In genomic region chr20:50415516-50416268, GRCh38 we compare ENCODE assay signal across 8 cellular contexts.
DNase-seq lines count a peak whose midpoint lies in the region; ATAC-seq and TF ChIP-seq lines count a peak whose summit lies in the region.

No MANE protein-coding gene starts in this region.

- no peaks in the 10 kb centered on the region for H3K27me3 ChIP-seq in Caco-2 (replicated peaks; ENCODE audit: control insufficient read depth, insufficient read depth, low read length)
- H3K27me3 ChIP-seq in parathyroid adenoma (ENCODE audit: control insufficient read depth, insufficient read depth, low read length), result no peaks in the 10 kb centered on the region
- H3K27me3 ChIP-seq in smooth muscle cell (ENCODE audit: low read depth), result no peaks in the 10 kb centered on the region

- H4K20me1 ChIP-seq in smooth muscle cell (ENCODE audit: low read depth), result no peaks in the 10 kb centered on the region

- H3K79me2 ChIP-seq in parathyroid adenoma (no peaks in the 10 kb centered on the region), smooth muscle cell (ENCODE audit: low read depth) (no peaks in the 10 kb centered on the region)

- TF ChIP-seq CTCF in Caco-2 (IDR thresholded peaks at IDR 0.05; ENCODE audit: insufficient read depth in 1 of 2, low read depth in 1 of 2, low read length in 1 of 2, severe bottlenecking in 1 of 2, unreplicated experiment in 1 of 2), result no peak
- TF ChIP-seq CTCF in VCaP (conservative IDR thresholded peaks at IDR 0.05), result no peak
- no peak for TF ChIP-seq CTCF in parathyroid adenoma (IDR thresholded peaks at IDR 0.05)
- no peak for TF ChIP-seq CTCF in smooth muscle cell (IDR thresholded peaks at IDR 0.05; ENCODE audit: borderline replicate concordance, insufficient read depth, poor library complexity, severe bottlenecking)

- peaks cover 9% of the 10 kb centered on the region for H3K9me3 ChIP-seq in Caco-2
- no peaks in the 10 kb centered on the region for H3K9me3 ChIP-seq in parathyroid adenoma (ENCODE audit: control insufficient read depth, low read length)
- no peaks in the 10 kb centered on the region for H3K9me3 ChIP-seq in smooth muscle cell (replicated peaks; ENCODE audit: low read depth)
- H3K9me3 ChIP-seq in T-helper 17 cell (ENCODE audit: control insufficient read depth, low read length, poor library complexity, severe bottlenecking), result no peaks in the 10 kb centered on the region

- H3K4me1 ChIP-seq in Caco-2, result peaks cover 28% of the 10 kb centered on the region
- peaks cover 16% of the 10 kb centered on the region for H3K4me1 ChIP-seq in parathyroid adenoma
- H3K4me1 ChIP-seq in smooth muscle cell (ENCODE audit: low read depth), result no peaks in the 10 kb centered on the region

- ATAC-seq in GM18873 (IDR thresholded peaks at IDR 0.05; ENCODE audit: low FRiP score, unreplicated experiment), result no peak
- ATAC-seq in T-helper 17 cell, result no peak

- WGBS in smooth muscle cell (ENCODE audit: low lambda C conversion rate), result 81% methylated on average over 25 of the region's 25 CpGs

- intact Hi-C loops in Caco-2 (cut with micrococcal nuclease; ENCODE audit: unreplicated experiment) (loop anchor here (5.0 kb wide), 1 partner anchor 48 kb away; no protein-coding TSS in a partner anchor), head of caudate nucleus (cut with DNase I) (no loop called here)

- peaks cover 35% of the 10 kb centered on the region for H3K4me1 Mint-ChIP-seq in Caco-2 (ENCODE audit: low read depth, unreplicated experiment)
- peaks cover 4% of the 10 kb centered on the region for H3K4me1 Mint-ChIP-seq in T-helper 17 cell

- peak overlapping the region; percentile 32 for H3K27ac Mint-ChIP-seq in Caco-2 (ENCODE audit: unreplicated experiment)
- H3K27ac Mint-ChIP-seq in T-helper 17 cell, result no peak overlapping the region

- DNase-seq in Caco-2, result peak in 1 of 2 experiments; percentile 45
- peak; percentile 92 to 100 (median 97) for DNase-seq in head of caudate nucleus
- DNase-seq in ecto neural progenitor cell (ENCODE audit: low spot score), result no peak
- DNase-seq in smooth muscle cell (lab: John Stamatoyannopoulos, UW; ENCODE audit: unreplicated experiment), result no peak
- no peak for DNase-seq in T-helper 17 cell

- H3K27me3 Mint-ChIP-seq in Caco-2 (ENCODE audit: insufficient read depth, unreplicated experiment), result no peaks in the 10 kb centered on the region
- H3K27me3 Mint-ChIP-seq in T-helper 17 cell, result peaks cover 14% of the 10 kb centered on the region

- H3K36me3 ChIP-seq in Caco-2 (ENCODE audit: control insufficient read depth, insufficient read depth, low read length) (no peaks in the 10 kb centered on the region), parathyroid adenoma (ENCODE audit: control insufficient read depth, insufficient read depth, low read length) (no peaks in the 10 kb centered on the region), smooth muscle cell (ENCODE audit: low read depth) (no peaks in the 10 kb centered on the region)

- no peak overlapping the region for H3K4me3 ChIP-seq in Caco-2 (ENCODE audit: low read depth, low read length)
- H3K4me3 ChIP-seq in parathyroid adenoma (ENCODE audit: low read depth, low read length), result no peak overlapping the region
- H3K4me3 ChIP-seq in smooth muscle cell, result no peak overlapping the region

- H3K9ac ChIP-seq in parathyroid adenoma (peak overlapping the region; percentile 40), smooth muscle cell (ENCODE audit: low read depth) (no peak overlapping the region)

- CTCF ChIA-PET in Caco-2 (lab: Charles Lee), result interaction anchor here (0.6 kb wide), 1 partner anchor 27 kb away, joined by 3 read pairs; no protein-coding TSS in a partner anchor

- H3K9me3 Mint-ChIP-seq in Caco-2 (ENCODE audit: unreplicated experiment), result peaks cover 10% of the 10 kb centered on the region

- H3F3A ChIP-seq in smooth muscle cell (ENCODE audit: low read depth), result peaks cover 9% of the 10 kb centered on the region

- no TSS peak for BruUV-seq in Caco-2 (replicated peaks; lab: Mats Ljungman, UMichigan)

- POLR2A ChIA-PET in Caco-2 (lab: Charles Lee), result no interaction called here

- H3K4me3 Mint-ChIP-seq in Caco-2 (ENCODE audit: unreplicated experiment) (no peak overlapping the region), T-helper 17 cell (no peak overlapping the region)

- H3K27ac ChIP-seq in VCaP, result peak overlapping the region; percentile 97
- peak overlapping the region; percentile 97 for H3K27ac ChIP-seq in parathyroid adenoma
- H3K27ac ChIP-seq in smooth muscle cell (ENCODE audit: low read depth), result no peak overlapping the region

- peak overlapping the region; percentile 54 for H3K4me2 ChIP-seq in parathyroid adenoma (ENCODE audit: low read length)
- H3K4me2 ChIP-seq in smooth muscle cell, result no peak overlapping the region

- H3K36me3 Mint-ChIP-seq in Caco-2 (ENCODE audit: insufficient read depth, unreplicated experiment), result no peaks in the 10 kb centered on the region
- H3K36me3 Mint-ChIP-seq in T-helper 17 cell (ENCODE audit: low read depth), result peaks cover 2% of the 10 kb centered on the region

- H2AFZ ChIP-seq in parathyroid adenoma (peak overlapping the region; percentile 92), smooth muscle cell (ENCODE audit: low read depth) (no peak overlapping the region)

Comparison
In these comparisons a context has a peak if more than half of its experiments do, and no peak if none do; other contexts are left out.
1. DNase-seq: peak in head of caudate nucleus (42 of 42); none in ecto neural progenitor cell (single experiment), smooth muscle cell (single experiment) and T-helper 17 cell (0 of 3).